17 cellular contexts compared by ENCODE assay signal in genomic region chr21:15755125-15755524, GRCh38. TPM values are rescaled to one million over a fixed set of nuclear protein-coding genes. Genes with fewer than 3 reads are reported as not detected.
DNase-seq lines count a peak whose midpoint lies in the region; ATAC-seq, FAIRE-seq and TF ChIP-seq lines count a peak whose summit lies in the region.
"Had no signal": no experiment of that assay in that cellular context is flagged by ENCODE, and none has a peak within 500 bp of the region (broad histone marks: within the 10 kb centered on the region; RNA-seq: fewer than 3 reads in every experiment).

No MANE protein-coding gene starts in this region.

- H4K8ac ChIP-seq in mesenchymal stem cell (ENCODE audit: low read length): no peak overlapping the region

- H2AFZ ChIP-seq in HepG2 (ENCODE audit: low read length) (no peak overlapping the region), mesenchymal stem cell (ENCODE audit: low read depth, low read length) (no peak overlapping the region)

- H3K9ac ChIP-seq in HepG2 (ENCODE audit: insufficient read depth, low read depth, low read length) (no peak overlapping the region), adipocyte (ENCODE audit: low read length) (no peak overlapping the region), mesenchymal stem cell (ENCODE audit: low read length) (peak overlapping the region; percentile 10), colonic mucosa (ENCODE audit: low read depth in 2 of 2, low read length in 2 of 2) (no peak overlapping the region)

- CTCF ChIA-PET in HepG2 (lab: Yijun Ruan, JAX; ENCODE audit: low intra/inter-chr PET ratio, low total read pairs): no interaction called here

- no peak overlapping the region for H3K18ac ChIP-seq in mesenchymal stem cell (ENCODE audit: low read depth in 1 of 2, low read length in 2 of 2)

- peaks cover 5% of the 10 kb centered on the region; the same call in 1 of the 2 replicates for H3K9me3 ChIP-seq in HepG2 (ENCODE audit: low read length)
- no peaks in the 10 kb centered on the region for H3K9me3 ChIP-seq in right lobe of liver
- no peaks in the 10 kb centered on the region for H3K9me3 ChIP-seq in adipocyte (ENCODE audit: control insufficient read depth, low read length)
- H3K9me3 ChIP-seq in mesenchymal stem cell (ENCODE audit: control insufficient read depth, low read length): no peaks in the 10 kb centered on the region
- no peaks in the 10 kb centered on the region for H3K9me3 ChIP-seq in colonic mucosa

- H3K36me3 ChIP-seq in HepG2 (replicated peaks in 1 of 2; ENCODE audit: control insufficient read depth in 1 of 2, insufficient read depth in 2 of 2, low read length in 2 of 2) (no peaks in the 10 kb centered on the region), right lobe of liver (no peaks in the 10 kb centered on the region), adipocyte (ENCODE audit: control insufficient read depth, insufficient read depth, low read length, severe bottlenecking) (no peaks in the 10 kb centered on the region), mesenchymal stem cell (ENCODE audit: control insufficient read depth in 1 of 2, insufficient read depth in 2 of 2, low read depth in 1 of 2, low read length in 2 of 2) (no peaks in the 10 kb centered on the region), colonic mucosa (no peaks in the 10 kb centered on the region)

- peaks cover 4% of the 10 kb centered on the region for H3K79me1 ChIP-seq in mesenchymal stem cell (replicated peaks; ENCODE audit: low read length, poor library complexity, severe bottlenecking)

- DNase-seq in HepG2 (ENCODE audit: low spot score) (no peak), right lobe of liver (no peak), adipocyte (ENCODE audit: low read depth) (no peak), mesenchymal stem cell (peak; percentile 24), GOT3 (lab: John Stamatoyannopoulos, UW) (no peak), HK-2 (ENCODE audit: unreplicated experiment) (no peak), colonic mucosa (no peak)
- DNase-seq: AML-193; CD4-positive, CD25-positive, alpha-beta regulatory T cell; NCI-H1105 treated with DMSO at 0.1 percent for 48 hours; NCI-H187 treated with DMSO at 0.1 percent for 48 hours; NCI-H2171; NCI-H774; Right ventricle myocardium superior had no signal

- H2AK5ac ChIP-seq in mesenchymal stem cell (ENCODE audit: low read length, severe bottlenecking): no peak overlapping the region

- H3K4me2 ChIP-seq in HepG2 (ENCODE audit: low read depth, low read length) (no peak overlapping the region; the same call in 1 of the 2 replicates), mesenchymal stem cell (ENCODE audit: low read length, poor library complexity, severe bottlenecking) (no peak overlapping the region)

- FAIRE-seq in HepG2 (lab: Jason Lieb, UNC): no peak
- FAIRE-seq: A204.1, H1 had no signal

- H4K91ac ChIP-seq in mesenchymal stem cell (ENCODE audit: low read length): no peak overlapping the region

- no peak overlapping the region for H2BK5ac ChIP-seq in mesenchymal stem cell (ENCODE audit: low read depth, low read length, poor library complexity, severe bottlenecking)

- H3K27ac ChIP-seq in HepG2 (ENCODE audit: extremely low read length, insufficient read depth, low read length): peak overlapping the region; percentile 48
- H3K27ac ChIP-seq in right lobe of liver: no peak overlapping the region
- peak overlapping the region; percentile 85 for H3K27ac ChIP-seq in mesenchymal stem cell (ENCODE audit: low read length, poor library complexity, severe bottlenecking)
- no peak overlapping the region for H3K27ac ChIP-seq in colonic mucosa

- TF ChIP-seq EP300 in HepG2 (IDR thresholded peaks at IDR 0.05; ENCODE audit: low read depth in 2 of 2, low read length in 2 of 2): no peak
- TF ChIP-seq EP300 in HepG2 (CRISPR knock-in tag; IDR thresholded peaks at IDR 0.05; ENCODE audit: borderline replicate concordance): no peak

- TF ChIP-seq POLR2A in HepG2 (IDR thresholded peaks at IDR 0.05; ENCODE audit: insufficient read depth in 1 of 2, low read depth in 2 of 2, low read length in 2 of 2): no peak
- no peak for TF ChIP-seq POLR2A in right lobe of liver (IDR thresholded peaks at IDR 0.05)

- H3K4ac ChIP-seq in mesenchymal stem cell (ENCODE audit: low read depth in 1 of 2, low read length in 2 of 2): no peak overlapping the region

- H3K4me1 ChIP-seq in HepG2 (ENCODE audit: insufficient read depth, low read length): peaks cover 50% of the 10 kb centered on the region
- H3K4me1 ChIP-seq in right lobe of liver: peaks cover 0 to 26% (median 8%) of the 10 kb centered on the region in 4 donors
- H3K4me1 ChIP-seq in adipocyte (ENCODE audit: control insufficient read depth, insufficient read depth, low read length): peaks cover 31% of the 10 kb centered on the region
- H3K4me1 ChIP-seq in mesenchymal stem cell (ENCODE audit: control insufficient read depth, insufficient read depth, low read depth, low read length): peaks cover 3% of the 10 kb centered on the region
- peaks cover 21% of the 10 kb centered on the region for H3K4me1 ChIP-seq in colonic mucosa

- POLR2A ChIA-PET in HepG2 (lab: Yijun Ruan, JAX): no interaction called here

- BruUV-seq in HepG2 (replicated peaks; lab: Mats Ljungman, UMichigan): no TSS peak

- no peak overlapping the region for H2BK12ac ChIP-seq in mesenchymal stem cell (ENCODE audit: low read length in 2 of 2)

- ATAC-seq in HepG2: no peak
- ATAC-seq in right lobe of liver: no peak
- no peak for ATAC-seq in HG03139 (IDR thresholded peaks at IDR 0.05; ENCODE audit: unreplicated experiment)

- intact Hi-C loops in HepG2 (cut with micrococcal nuclease; ENCODE audit: unreplicated experiment): no loop called here
- intact Hi-C loops in right lobe of liver (cut with DNase I): no loop called here
- intact Hi-C loops in colonic mucosa (cut with DNase I): no loop called here

- H3K79me2 ChIP-seq in HepG2 (ENCODE audit: insufficient read depth, low read length): peaks cover 84% of the 10 kb centered on the region

- H2BK120ac ChIP-seq in mesenchymal stem cell (ENCODE audit: low read depth, low read length): no peak overlapping the region

- TF ChIP-seq RAD21 in HepG2 (CRISPR knock-in tag; IDR thresholded peaks at IDR 0.05): no peak

- in situ Hi-C loops in HepG2 (cut with HindIII; ENCODE audit: extremely low pct_ligation_motif_present, low pct_unique_long_range_greater_than_20kb): no loop called here

- H2BK15ac ChIP-seq in mesenchymal stem cell (ENCODE audit: low read depth, poor library complexity, severe bottlenecking): no peak overlapping the region

- no peak for TF ChIP-seq CTCF in HepG2 (CRISPR knock-in tag; IDR thresholded peaks at IDR 0.05)
- no peak for TF ChIP-seq CTCF in right lobe of liver (IDR thresholded peaks at IDR 0.05)
- no peak for TF ChIP-seq CTCF in colonic mucosa (IDR thresholded peaks at IDR 0.05)

- H3K4me3 ChIP-seq in HepG2 (replicated peaks in 1 of 3; ENCODE audit: insufficient read depth in 1 of 3, low read depth in 2 of 3, low read length in 3 of 3) (no peak overlapping the region), right lobe of liver (no peak overlapping the region), adipocyte (ENCODE audit: low read length) (peak overlapping the region; percentile 39), mesenchymal stem cell (ENCODE audit: insufficient read depth in 1 of 2, low read depth in 1 of 2, low read length in 2 of 2) (no peak overlapping the region), colonic mucosa (no peak overlapping the region)

- H3K23ac ChIP-seq in mesenchymal stem cell (ENCODE audit: low read length in 2 of 2): no peak overlapping the region

- H3K27me3 ChIP-seq in HepG2 (ENCODE audit: control insufficient read depth in 1 of 2, insufficient read depth in 2 of 2, low read length in 2 of 2) (no peaks in the 10 kb centered on the region), right lobe of liver (no peaks in the 10 kb centered on the region), adipocyte (replicated peaks; ENCODE audit: control insufficient read depth, insufficient read depth, low read length) (no peaks in the 10 kb centered on the region), mesenchymal stem cell (ENCODE audit: control insufficient read depth in 1 of 2, insufficient read depth in 1 of 2, low read length in 2 of 2) (no peaks in the 10 kb centered on the region), colonic mucosa (no peaks in the 10 kb centered on the region)

- no peak overlapping the region for H3K14ac ChIP-seq in mesenchymal stem cell (ENCODE audit: low read length in 2 of 2)

- 97% methylated on average over 3 of the region's 3 CpGs for WGBS in HepG2 (ENCODE audit: low lambda C conversion rate)
- WGBS in right lobe of liver (ENCODE audit: insufficient coverage, low coverage, low lambda C conversion rate, missing lambda C conversion rate): 93% methylated on average over 3 of the region's 3 CpGs
- WGBS in mesenchymal stem cell: 88% methylated on average over 2 of the region's 3 CpGs

- H4K20me1 ChIP-seq in HepG2 (ENCODE audit: insufficient read depth, low read length): 0 out of 2 replicates have a peak, but pooled peaks cover 4% of the 10 kb centered on the region

TF ChIP-seq in HepG2, 621 proteins besides CTCF, POLR2A, EP300 and RAD21 (continues in another document):
- no peak for TF ChIP-seq TMF1 (CRISPR knock-in tag; IDR thresholded peaks at IDR 0.05; ENCODE audit: low read depth)

RNA-seq across cellular contexts. Expression of gene USP25, which starts 25.3 kb away (rescaled TPM):
- 26.3 and 34.5 TPM in 2 replicates for total RNA-seq in HepG2 (2016; rRNA removed; fragmentation: Illumina TruSeq; extraction: Trizol)
- total RNA-seq in HepG2 (2016; cell fraction: cytosol; rRNA removed; fragmentation: Illumina TruSeq; extraction: Trizol; ENCODE audit: low read depth): 13.2 and 14.9 TPM in 2 replicates
- 26.0 and 33.3 TPM in 2 replicates for total RNA-seq in HepG2 (2016; cell fraction: insoluble cytoplasmic fraction; rRNA removed; fragmentation: Illumina TruSeq; extraction: Trizol)
- total RNA-seq in HepG2 (2016; cell fraction: membrane; rRNA removed; fragmentation: Illumina TruSeq; extraction: Trizol): 22.1 and 27.5 TPM in 2 replicates
- total RNA-seq in HepG2 (2016; cell fraction: nucleus; rRNA removed; fragmentation: Illumina TruSeq; extraction: Trizol): 43.3 and 47.3 TPM in 2 replicates
- polyA plus RNA-seq in HepG2 (2011; rRNA removed): 9.5 and 12.4 TPM in 2 replicates
- polyA plus RNA-seq in HepG2 (2011; cell fraction: cytosol; rRNA removed): 4.4 and 7.8 TPM in 2 replicates
- 6.4 and 8.8 TPM in 2 replicates for polyA plus RNA-seq in HepG2 (2011; cell fraction: nucleus; rRNA removed)
- polyA plus RNA-seq in HepG2 (2012): 18.5 and 21.8 TPM in 2 replicates
- polyA plus RNA-seq in HepG2 (2016; cell fraction: cytosol; fragmentation: Illumina TruSeq; extraction: Trizol; ENCODE audit: low read depth): 2.3 and 2.6 TPM in 2 replicates
- polyA plus RNA-seq in HepG2 (2016; cell fraction: insoluble cytoplasmic fraction; fragmentation: Illumina TruSeq; extraction: Trizol; ENCODE audit: low read depth): 22.3 and 24.0 TPM in 2 replicates
- polyA plus RNA-seq in HepG2 (2016; cell fraction: membrane; fragmentation: Illumina TruSeq; extraction: Trizol; ENCODE audit: low read depth): 6.8 and 8.8 TPM in 2 replicates
- polyA plus RNA-seq in HepG2 (2016; cell fraction: nucleus; fragmentation: Illumina TruSeq; extraction: Trizol; ENCODE audit: insufficient read depth, low read depth): 15.4 and 17.1 TPM in 2 replicates
- 17.2 and 27.7 TPM in 2 replicates for polyA minus RNA-seq in HepG2 (2011; rRNA and poly(A)+ RNA removed; ENCODE audit: low replicate concordance)
- 15.7 and 25.4 TPM in 2 replicates for polyA minus RNA-seq in HepG2 (2011; cell fraction: cytosol; rRNA and poly(A)+ RNA removed)
- 121 and 136 TPM in 2 replicates for polyA minus RNA-seq in HepG2 (2011; cell fraction: nucleus; rRNA and poly(A)+ RNA removed)
- 10 to 100 TPM; 14.7 to 22.7 (median 18.7) TPM for total RNA-seq in right lobe of liver
- 24.1 TPM for polyA plus RNA-seq in mesenchymal stem cell (2013, experiment 1 of 2)
- 25.0 TPM for polyA plus RNA-seq in mesenchymal stem cell (2013, experiment 2 of 2)
- 10 to 100 TPM; 30.5 to 46.7 TPM for total RNA-seq in colonic mucosa

Comparison
In these comparisons a context has a peak if more than half of its experiments do, and no peak if none do; other contexts are left out.
1. H3K27ac ChIP-seq: peak in HepG2 (single experiment) and mesenchymal stem cell (single experiment); none in right lobe of liver (0 of 3) and colonic mucosa (single experiment).